ENCODE assay signal across 11 cellular contexts in genomic region chr11:83257638-83258229, GRCh38. TPM values are rescaled to one million over a fixed set of nuclear protein-coding genes. Genes with fewer than 3 reads are reported as not detected.
A peak's percentile ranks its signal among the peaks of the same experiment; 100 is the strongest.
DNase-seq lines count a peak whose midpoint lies in the region; ATAC-seq, FAIRE-seq and TF ChIP-seq lines count a peak whose summit lies in the region.
"Had no signal": no experiment of that assay in that cellular context is flagged by ENCODE, and none has a peak within 500 bp of the region (broad histone marks: within the 10 kb centered on the region; RNA-seq: fewer than 3 reads in every experiment).

No MANE protein-coding gene starts in this region.

- intact Hi-C loops in right lobe of liver (cut with DNase I), result no loop called here

- no peak overlapping the region for H3K4me3 ChIP-seq in AG09309 (ENCODE audit: control insufficient read depth, low read depth, low read length)
- H3K4me3 ChIP-seq in bronchial epithelial cell (ENCODE audit: low read depth, low read length), result no peak overlapping the region
- no peak overlapping the region for H3K4me3 ChIP-seq in right lobe of liver

- H3K4me1 ChIP-seq in right lobe of liver, result peaks cover 0 to 23% (median 4%) of the 10 kb centered on the region in 4 donors

- 66% methylated on average over 3 of the region's 3 CpGs for WGBS in right lobe of liver (ENCODE audit: insufficient coverage, low coverage, low lambda C conversion rate, missing lambda C conversion rate)

- H3K27me3 ChIP-seq in bronchial epithelial cell (ENCODE audit: control insufficient read depth, insufficient read depth, low read length), result no peaks in the 10 kb centered on the region
- no peaks in the 10 kb centered on the region for H3K27me3 ChIP-seq in right lobe of liver

- peak overlapping the region in 2 of 3 donors; percentile 46 to 77 for H3K27ac ChIP-seq in right lobe of liver

- no peak for TF ChIP-seq POLR2A in right lobe of liver (IDR thresholded peaks at IDR 0.05)

- no peaks in the 10 kb centered on the region for H3K9me3 ChIP-seq in right lobe of liver

- no peak for FAIRE-seq in bronchial epithelial cell (lab: Jason Lieb, UNC)
- FAIRE-seq: GM18507 had no signal

- DNase-seq in AG09309 (ENCODE audit: low read depth), result peak; percentile 88
- peak; percentile 99 for DNase-seq in LHCN-M2 (ENCODE audit: low read depth)
- peak; percentile 22 for DNase-seq in bronchial epithelial cell (ENCODE audit: low read depth)
- no peak for DNase-seq in right lobe of liver
- DNase-seq in NCI-H2081 treated with DMSO at 0.1 percent for 48 hours (lab: John Stamatoyannopoulos, UW), result no peak
- no peak for DNase-seq in SIG-M5 (lab: John Stamatoyannopoulos, UW)
- no peak for DNase-seq in HEK293T (ENCODE audit: extremely low spot score)
- DNase-seq: cerebellar nuclear complex, NCI-H2029 had no signal

- POLR2A ChIA-PET in HEK293T (lab: Yijun Ruan, JAX), result no interaction called here

- TF ChIP-seq CTCF in AG09309 (IDR thresholded peaks at IDR 0.05; ENCODE audit: control insufficient read depth, insufficient read depth, low read depth, low read length, missing control alignments) (no peak), bronchial epithelial cell (IDR thresholded peaks at IDR 0.05; ENCODE audit: insufficient read depth, low read length, severe bottlenecking) (no peak), right lobe of liver (IDR thresholded peaks at IDR 0.05) (no peak)

- H3K36me3 ChIP-seq in bronchial epithelial cell (ENCODE audit: control insufficient read depth, insufficient read depth, low read length) (peaks cover 3% of the 10 kb centered on the region), right lobe of liver (peaks cover 0 to 25% (median 2%) of the 10 kb centered on the region in 4 donors)

- ATAC-seq in right lobe of liver, result peak in 3 of 4 donors; percentile 37 to 60 (median 45)
- no peak for ATAC-seq in GM18502 (IDR thresholded peaks at IDR 0.05; ENCODE audit: poor library complexity, unreplicated experiment)

- CTCF ChIA-PET in HEK293T (lab: Yijun Ruan, JAX), result no interaction called here

TF ChIP-seq in HEK293T, 16 proteins besides CTCF, POLR2A, EP300 and RAD21:
- TF ChIP-seq HDGF (IDR thresholded peaks at IDR 0.05; ENCODE audit: borderline replicate concordance), result no peak

RNA-seq across cellular contexts. Expression of gene CCDC90B, which starts 28.4 kb away (rescaled TPM):
- 86.2 and 97.6 TPM in 2 replicates for total RNA-seq in LHCN-M2 (2014; rRNA removed)
- polyA plus RNA-seq in LHCN-M2 (2012), result 63.1 TPM
- total RNA-seq in bronchial epithelial cell, result 35.8 and 48.4 TPM in 2 replicates
- total RNA-seq in right lobe of liver, result 10 to 100 TPM; 16.8 to 29.0 (median 18.1) TPM

Comparison
In these comparisons a context has a peak if more than half of its experiments do, and no peak if none do; other contexts are left out.
1. DNase-seq: peak in AG09309 (single experiment), LHCN-M2 (single experiment) and bronchial epithelial cell (single experiment); none in right lobe of liver (0 of 3), NCI-H2081 treated with DMSO at 0.1 percent for 48 hours (single experiment), SIG-M5 (single experiment) and HEK293T (single experiment).